ENCODE assay signal across 18 cellular contexts in genomic region chr4:98298022-98298421, GRCh38. TPM values are rescaled to one million over a fixed set of nuclear protein-coding genes. Genes with fewer than 3 reads are reported as not detected.
DNase-seq lines count a peak whose midpoint lies in the region; ATAC-seq and TF ChIP-seq lines count a peak whose summit lies in the region.
"Had no signal": no experiment of that assay in that cellular context is flagged by ENCODE, and none has a peak within 500 bp of the region (broad histone marks: within the 10 kb centered on the region; RNA-seq: fewer than 3 reads in every experiment).

No MANE protein-coding gene starts in this region.

- H3K27ac Mint-ChIP-seq in activated CD4-positive, alpha-beta T cell treated with anti-CD3 and anti-CD28 coated beads, Interleukin-2, amount 10 ng/mL, durations not matched to agents 24 days and 14 days = peak overlapping the region; percentile 6
- H3K27ac Mint-ChIP-seq in T-helper 2 cell treated with Interferon-gamma antibody and Interleukin-4, amounts not matched to agents 5 μg/mL and 100 μg/mL, for 36 hours = peak overlapping the region; percentile 11
- H3K27ac Mint-ChIP-seq in memory B cell = peak overlapping the region; percentile 78
- H3K27ac Mint-ChIP-seq: GM23338 had no signal

- H3K4me1 Mint-ChIP-seq in activated CD4-positive, alpha-beta T cell treated with anti-CD3 and anti-CD28 coated beads, Interleukin-2, amount 10 ng/mL, durations not matched to agents 24 days and 14 days = peaks cover 18% of the 10 kb centered on the region
- H3K4me1 Mint-ChIP-seq in T-helper 2 cell treated with Interferon-gamma antibody and Interleukin-4, amounts not matched to agents 5 μg/mL and 100 μg/mL, for 36 hours (ENCODE audit: low read depth) = peaks cover 20% of the 10 kb centered on the region
- peaks cover 29% of the 10 kb centered on the region for H3K4me1 Mint-ChIP-seq in memory B cell
- H3K4me1 Mint-ChIP-seq: GM23338 had no signal

- DNase-seq in activated CD4-positive, alpha-beta T cell treated with anti-CD3 and anti-CD28 coated beads, Interleukin-2, amount 10 ng/mL, durations not matched to agents 24 days and 14 days = no peak
- no peak for DNase-seq in activated CD4-positive, alpha-beta T cell treated with anti-CD3 and anti-CD28 coated beads, Interleukin-2, amount 50 U/mL, for 4 hours
- DNase-seq in T-helper 2 cell treated with Interferon-gamma antibody and Interleukin-4, amounts not matched to agents 5 μg/mL and 100 μg/mL, for 36 hours (ENCODE audit: low spot score) = no peak
- DNase-seq in memory B cell (ENCODE audit: low spot score in 2 of 2) (no peak), NCI-H748 treated with DMSO at 0.1 percent for 48 hours (lab: John Stamatoyannopoulos, UW) (no peak), NCI-H2227 (lab: John Stamatoyannopoulos, UW; ENCODE audit: unreplicated experiment) (no peak), foreskin keratinocyte (no peak)
- DNase-seq: 8988T, DMS153, Kasumi-1, NCI-H1417, NCI-H1930, NCI-H2171 treated with DMSO at 0.1 percent for 48 hours, NCI-H510A, SHP77 had no signal

- no peak for TF ChIP-seq CTCF in foreskin keratinocyte (conservative IDR thresholded peaks at IDR 0.05)

- H3K27me3 ChIP-seq in foreskin keratinocyte = no peaks in the 10 kb centered on the region
- H3K27me3 ChIP-seq: BLaER1 treated with 17β-estradiol and CSF1 and Interleukin-3, amounts not matched to agents 10 nM and 100 nM had no signal

- H3K27me3 Mint-ChIP-seq in activated CD4-positive, alpha-beta T cell treated with anti-CD3 and anti-CD28 coated beads, Interleukin-2, amount 10 ng/mL, durations not matched to agents 24 days and 14 days = no peaks in the 10 kb centered on the region
- no peaks in the 10 kb centered on the region for H3K27me3 Mint-ChIP-seq in T-helper 2 cell treated with Interferon-gamma antibody and Interleukin-4, amounts not matched to agents 5 μg/mL and 100 μg/mL, for 36 hours (ENCODE audit: low read depth)
- no peaks in the 10 kb centered on the region for H3K27me3 Mint-ChIP-seq in memory B cell

- H3K4me3 Mint-ChIP-seq in activated CD4-positive, alpha-beta T cell treated with anti-CD3 and anti-CD28 coated beads, Interleukin-2, amount 10 ng/mL, durations not matched to agents 24 days and 14 days = no peak overlapping the region
- H3K4me3 Mint-ChIP-seq in T-helper 2 cell treated with Interferon-gamma antibody and Interleukin-4, amounts not matched to agents 5 μg/mL and 100 μg/mL, for 36 hours = peak overlapping the region; percentile 13
- no peak overlapping the region for H3K4me3 Mint-ChIP-seq in memory B cell
- H3K4me3 Mint-ChIP-seq: GM23338 had no signal

- ATAC-seq in GM21423 (IDR thresholded peaks at IDR 0.05; ENCODE audit: unreplicated experiment) (peak; percentile 58), memory B cell (ENCODE audit: low read depth) (no peak), foreskin keratinocyte (no peak)
- ATAC-seq: GM23338 had no signal

- intact Hi-C loops in activated CD4-positive, alpha-beta T cell treated with anti-CD3 and anti-CD28 coated beads, Interleukin-2, amount 10 ng/mL, durations not matched to agents 24 days and 14 days (cut with micrococcal nuclease) = no loop called here

- no peak overlapping the region for H3K27ac ChIP-seq in foreskin keratinocyte
- H3K27ac ChIP-seq: BLaER1 treated with 17β-estradiol and CSF1 and Interleukin-3, amounts not matched to agents 10 nM and 100 nM had no signal

- peaks cover 12% of the 10 kb centered on the region for H3K9me3 Mint-ChIP-seq in activated CD4-positive, alpha-beta T cell treated with anti-CD3 and anti-CD28 coated beads, Interleukin-2, amount 10 ng/mL, durations not matched to agents 24 days and 14 days
- peaks cover 17% of the 10 kb centered on the region for H3K9me3 Mint-ChIP-seq in T-helper 2 cell treated with Interferon-gamma antibody and Interleukin-4, amounts not matched to agents 5 μg/mL and 100 μg/mL, for 36 hours
- peaks cover 7% of the 10 kb centered on the region for H3K9me3 Mint-ChIP-seq in memory B cell

- H3K36me3 Mint-ChIP-seq in activated CD4-positive, alpha-beta T cell treated with anti-CD3 and anti-CD28 coated beads, Interleukin-2, amount 10 ng/mL, durations not matched to agents 24 days and 14 days (ENCODE audit: low read depth) = peaks cover 52% of the 10 kb centered on the region
- H3K36me3 Mint-ChIP-seq in T-helper 2 cell treated with Interferon-gamma antibody and Interleukin-4, amounts not matched to agents 5 μg/mL and 100 μg/mL, for 36 hours (ENCODE audit: low read depth) = peaks cover 53% of the 10 kb centered on the region
- H3K36me3 Mint-ChIP-seq in memory B cell = peaks cover 49% of the 10 kb centered on the region

- no peaks in the 10 kb centered on the region for H3K4me1 ChIP-seq in foreskin keratinocyte

RNA-seq across cellular contexts. Expression of gene RAP1GDS1, which starts 36.8 kb away (rescaled TPM):
- 54.7 and 60.2 TPM in 2 replicates for total RNA-seq in activated CD4-positive, alpha-beta T cell treated with anti-CD3 and anti-CD28 coated beads, Interleukin-2, amount 10 ng/mL, durations not matched to agents 24 days and 14 days
- 79.5 and 81.6 TPM in 2 replicates for total RNA-seq in foreskin keratinocyte
- polyA plus RNA-seq in foreskin keratinocyte = 29.5 and 35.4 TPM in 2 replicates

Comparison
In these comparisons a context has a peak if more than half of its experiments do, and no peak if none do; other contexts are left out.
1. H3K27ac Mint-ChIP-seq: peak in every context shown above with its lines; median percentile 78 in memory B cell; 11 in T-helper 2 cell treated with Interferon-gamma antibody and Interleukin-4, amounts not matched to agents 5 μg/mL and 100 μg/mL, for 36 hours; 6 in activated CD4-positive, alpha-beta T cell treated with anti-CD3 and anti-CD28 coated beads, Interleukin-2, amount 10 ng/mL, durations not matched to agents 24 days and 14 days.